Comparison of ENCODE assay signal across 13 cellular contexts in genomic region chr11:27217948-27218410, GRCh38.
A peak's percentile ranks its signal among the peaks of the same experiment; 100 is the strongest.
DNase-seq lines count a peak whose midpoint lies in the region; ATAC-seq and TF ChIP-seq lines count a peak whose summit lies in the region.
"Had no signal": no experiment of that assay in that cellular context is flagged by ENCODE, and none has a peak within 500 bp of the region (broad histone marks: within the 10 kb centered on the region; RNA-seq: fewer than 3 reads in every experiment).

No MANE protein-coding gene starts in this region.

- no peak overlapping the region for H4K91ac ChIP-seq in H9 (ENCODE audit: insufficient read length, low read depth, low read length)

- no peak overlapping the region for H2BK12ac ChIP-seq in H9 (ENCODE audit: insufficient read length, low read depth, low read length)

- peaks cover 0 to under 1% of the 10 kb centered on the region in 2 experiments; a peak in 2 of 5 replicates for H3K9me3 Mint-ChIP-seq in H9
- no peaks in the 10 kb centered on the region for H3K9me3 Mint-ChIP-seq in stimulated activated effector memory CD8-positive, alpha-beta T cell treated with anti-CD3 and anti-CD28 coated beads, Interleukin-12 subunit alpha, Interleukin-12 subunit beta, amount 100 ng/mL, for 72 hours
- H3K9me3 Mint-ChIP-seq: activated T-cell treated with anti-CD3 and anti-CD28 coated beads, Interleukin-2, amount 50 U/mL, for 4 hours had no signal

- H2BK120ac ChIP-seq in H9 (ENCODE audit: low read depth, low read length, poor library complexity, severe bottlenecking), result no peak overlapping the region

- H2BK5ac ChIP-seq in H9 (ENCODE audit: insufficient read length, low read length), result no peak overlapping the region

- no peak overlapping the region for H3K4me3 Mint-ChIP-seq in H9
- no peak overlapping the region for H3K4me3 Mint-ChIP-seq in stimulated activated effector memory CD8-positive, alpha-beta T cell treated with anti-CD3 and anti-CD28 coated beads, Interleukin-12 subunit alpha, Interleukin-12 subunit beta, amount 100 ng/mL, for 72 hours
- H3K4me3 Mint-ChIP-seq: activated T-cell treated with anti-CD3 and anti-CD28 coated beads, Interleukin-2, amount 50 U/mL, for 4 hours had no signal

- no CpG with 5 or more reads among the region's 1 CpG for WGBS in H9 (ENCODE audit: extremely low coverage, insufficient read length, low lambda C conversion rate)

- H2AFZ ChIP-seq in H9 (ENCODE audit: low read length), result no peak overlapping the region

- no peak overlapping the region for H3K27ac Mint-ChIP-seq in H9
- no peak overlapping the region for H3K27ac Mint-ChIP-seq in stimulated activated effector memory CD8-positive, alpha-beta T cell treated with anti-CD3 and anti-CD28 coated beads, Interleukin-12 subunit alpha, Interleukin-12 subunit beta, amount 100 ng/mL, for 72 hours

- H3K27ac ChIP-seq in H9 (ENCODE audit: insufficient read length, low read depth, low read length) (no peak overlapping the region), SJSA1 (peak overlapping the region; percentile 91), gastrocnemius medialis (peak overlapping the region; percentile 50 to 80 (median 70))

- no peak overlapping the region for H3K18ac ChIP-seq in H9 (ENCODE audit: insufficient read length, low read depth, low read length)

- TF ChIP-seq CTCF in H9 (conservative IDR thresholded peaks at IDR 0.05) (no peak), gastrocnemius medialis (IDR thresholded peaks at IDR 0.05 in 4 of 5, conservative IDR thresholded peaks at IDR 0.05 in 1 of 5) (no peak)

- no peak overlapping the region for H3K9ac ChIP-seq in H9 (ENCODE audit: extremely low read depth, insufficient read length, low read length)

- H4K20me1 ChIP-seq in H9 (ENCODE audit: control insufficient read depth, insufficient read depth, insufficient read length), result no peaks in the 10 kb centered on the region

- H3K79me1 ChIP-seq in H9 (ENCODE audit: insufficient read depth, low read depth, low read length, poor library complexity, severe bottlenecking), result no peaks in the 10 kb centered on the region

- H2AK5ac ChIP-seq in H9 (ENCODE audit: insufficient read length, low read length), result no peak overlapping the region

- H3K4me1 ChIP-seq in H9 (ENCODE audit: insufficient read depth, low read length) (peaks cover 4% of the 10 kb centered on the region; the same call in 1 of the 2 replicates), SJSA1 (replicated peaks) (peaks cover 67% of the 10 kb centered on the region), gastrocnemius medialis (peaks cover 51 to 52% of the 10 kb centered on the region in 2 donors)

- no peak overlapping the region for H4K8ac ChIP-seq in H9 (replicated peaks; ENCODE audit: insufficient read length, low read depth, low read length)

- H3T11ph ChIP-seq in H9 (ENCODE audit: low read length), result no peak overlapping the region

- no peak overlapping the region for H3K56ac ChIP-seq in H9 (ENCODE audit: insufficient read length, low read depth, low read length)

- no peaks in the 10 kb centered on the region for H3K79me2 ChIP-seq in H9 (ENCODE audit: insufficient read depth, low read length)

- no peak for DNase-seq in H9
- DNase-seq in SJSA1 (ENCODE audit: low read depth in 1 of 2, low spot score in 2 of 2), result no peak
- DNase-seq in glomerular visceral epithelial cell (ENCODE audit: extremely low spot score), result peak; percentile 76
- DNase-seq in gastrocnemius medialis, result no peak
- no peak for DNase-seq in NCI-H128 (lab: John Stamatoyannopoulos, UW; ENCODE audit: unreplicated experiment)
- DNase-seq in stimulated activated effector memory CD8-positive, alpha-beta T cell treated with anti-CD3 and anti-CD28 coated beads, Interleukin-12 subunit alpha, Interleukin-12 subunit beta, amount 100 ng/mL, for 72 hours (ENCODE audit: low spot score in 2 of 2), result no peak
- DNase-seq in mesenteric fat pad (ENCODE audit: low spot score), result no peak
- DNase-seq: activated T-cell treated with anti-CD3 and anti-CD28 coated beads, Interleukin-2, amount 50 U/mL, for 4 hours; GF-D8; left colon; stimulated activated CD4-positive, alpha-beta T cell treated with anti-CD3 and anti-CD28 coated beads, Interleukin-12 subunit alpha, Interleukin-12 subunit beta, amount 100 ng/mL, for 4 hours; stimulated activated naive CD4-positive, alpha-beta T cell treated with Interleukin-2 at 50 U/mL for 16 hours had no signal

- H3K36me3 ChIP-seq in SJSA1, result no peaks in the 10 kb centered on the region
- H3K36me3 ChIP-seq in gastrocnemius medialis, result no peaks in the 10 kb centered on the region

- in situ Hi-C loops in gastrocnemius medialis (cut with MboI; ENCODE audit: low sequenced_read_pairs in 4 of 4), result loop anchor here in 1 of 4 donors (10.0 kb wide), 1 partner anchor 57 kb away; no protein-coding TSS in a partner anchor

- H3K23me2 ChIP-seq in H9 (ENCODE audit: insufficient read length, low read depth, low read length, poor library complexity, severe bottlenecking), result no peaks in the 10 kb centered on the region

- H3K27me3 Mint-ChIP-seq in H9 (ENCODE audit: low read depth), result no peaks in the 10 kb centered on the region; the same call in 1 of the 2 replicates

- TF ChIP-seq POLR2A in gastrocnemius medialis (IDR thresholded peaks at IDR 0.05), result no peak

- H3K4me3 ChIP-seq in SJSA1, result no peak overlapping the region
- no peak overlapping the region for H3K4me3 ChIP-seq in gastrocnemius medialis

- peaks cover 44 to 53% of the 10 kb centered on the region in 2 experiments for H3K4me1 Mint-ChIP-seq in H9
- no peaks in the 10 kb centered on the region for H3K4me1 Mint-ChIP-seq in stimulated activated effector memory CD8-positive, alpha-beta T cell treated with anti-CD3 and anti-CD28 coated beads, Interleukin-12 subunit alpha, Interleukin-12 subunit beta, amount 100 ng/mL, for 72 hours

- H2BK15ac ChIP-seq in H9 (ENCODE audit: low read depth, low read length), result no peak overlapping the region

- no peak overlapping the region for H3K4ac ChIP-seq in H9 (ENCODE audit: low read depth, low read length)

- no peak overlapping the region; the same call in 1 of the 2 replicates for H3K14ac ChIP-seq in H9 (ENCODE audit: insufficient read depth, low read length)

- no peak overlapping the region for H2BK20ac ChIP-seq in H9 (ENCODE audit: low read depth, low read length, poor library complexity, severe bottlenecking)

- ATAC-seq in gastrocnemius medialis (peak; percentile 24 to 76), GM19467 (IDR thresholded peaks at IDR 0.05; ENCODE audit: unreplicated experiment) (no peak)
- no peak for ATAC-seq in stimulated activated effector memory CD8-positive, alpha-beta T cell treated with anti-CD3 and anti-CD28 coated beads, Interleukin-12 subunit alpha, Interleukin-12 subunit beta, amount 100 ng/mL, for 72 hours
- ATAC-seq: activated T-cell treated with anti-CD3 and anti-CD28 coated beads, Interleukin-2, amount 50 U/mL, for 4 hours had no signal

- no peaks in the 10 kb centered on the region for H3K27me3 ChIP-seq in H9 (ENCODE audit: insufficient read depth, low read length)
- H3K27me3 ChIP-seq in SJSA1 (replicated peaks), result no peaks in the 10 kb centered on the region
- no peaks in the 10 kb centered on the region for H3K27me3 ChIP-seq in gastrocnemius medialis

- peak overlapping the region; percentile 71 for H3K4me2 ChIP-seq in H9 (ENCODE audit: insufficient read depth, insufficient read length, low read length)

- no peak overlapping the region for H4K5ac ChIP-seq in H9 (ENCODE audit: insufficient read length, low read depth, low read length)

- peaks cover 0 to 41% (median 24%) of the 10 kb centered on the region in 3 experiments; a peak in 5 of 7 replicates for H3K36me3 Mint-ChIP-seq in H9 (ENCODE audit: insufficient read depth in 1 of 3, low read depth in 3 of 3)
- no peaks in the 10 kb centered on the region for H3K36me3 Mint-ChIP-seq in stimulated activated effector memory CD8-positive, alpha-beta T cell treated with anti-CD3 and anti-CD28 coated beads, Interleukin-12 subunit alpha, Interleukin-12 subunit beta, amount 100 ng/mL, for 72 hours

- H3K9me3 ChIP-seq in H9 (ENCODE audit: control insufficient read depth, low read depth, low read length) (no peaks in the 10 kb centered on the region), SJSA1 (replicated peaks) (no peaks in the 10 kb centered on the region), gastrocnemius medialis (no peaks in the 10 kb centered on the region)

- H3K23ac ChIP-seq in H9 (ENCODE audit: insufficient read length, low read depth, low read length), result no peak overlapping the region

- intact Hi-C loops in gastrocnemius medialis (cut with DNase I; ENCODE audit: low total_unique reads), result loop anchor here (5.0 kb wide), 1 partner anchor 889 kb away; the partner anchor contains the start of genes KIF18A and METTL15

Comparison
In these comparisons a context has a peak if more than half of its experiments do, and no peak if none do; other contexts are left out.
1. ATAC-seq: peak in gastrocnemius medialis (2 of 2); none in stimulated activated effector memory CD8-positive, alpha-beta T cell treated with anti-CD3 and anti-CD28 coated beads, Interleukin-12 subunit alpha, Interleukin-12 subunit beta, amount 100 ng/mL, for 72 hours (single experiment) and GM19467 (single experiment).